In genomic region chr10:34696423-34696822, GRCh38 we compare ENCODE assay signal across 12 cellular contexts.
A peak's percentile ranks its signal among the peaks of the same experiment; 100 is the strongest.
DNase-seq lines count a peak whose midpoint lies in the region; ATAC-seq and TF ChIP-seq lines count a peak whose summit lies in the region.
"Had no signal": no experiment of that assay in that cellular context is flagged by ENCODE, and none has a peak within 500 bp of the region (broad histone marks: within the 10 kb centered on the region; RNA-seq: fewer than 3 reads in every experiment).

No MANE protein-coding gene starts in this region.

- TF ChIP-seq POLR2A in NB4 (IDR thresholded peaks at IDR 0.05; ENCODE audit: extremely low read depth, insufficient read length) = no peak
- TF ChIP-seq POLR2A in esophagus squamous epithelium (IDR thresholded peaks at IDR 0.05) = no peak

- H3K4me3 ChIP-seq in NB4 (ENCODE audit: low read depth, low read length) (no peak overlapping the region), esophagus squamous epithelium (no peak overlapping the region), WERI-Rb-1 (ENCODE audit: low read depth, low read length) (no peak overlapping the region)
- H3K4me3 ChIP-seq: SJSA1, thoracic aorta had no signal

- intact Hi-C loops in esophagus squamous epithelium (cut with DNase I) = no loop called here

- no peaks in the 10 kb centered on the region for H3K9me3 ChIP-seq in esophagus squamous epithelium
- no peaks in the 10 kb centered on the region for H3K9me3 ChIP-seq in WERI-Rb-1 (ENCODE audit: severe bottlenecking)
- H3K9me3 ChIP-seq: SJSA1, thoracic aorta had no signal

- peaks cover 0 to 62% (median 21%) of the 10 kb centered on the region in 3 donors for H3K4me1 ChIP-seq in esophagus squamous epithelium

- H3K27ac ChIP-seq in esophagus squamous epithelium (peak overlapping the region in 3 of 4 donors; percentile 27 to 47 (median 36)), WERI-Rb-1 (no peak overlapping the region)
- H3K27ac ChIP-seq: SJSA1, thoracic aorta had no signal

- TF ChIP-seq CTCF in NB4 (IDR thresholded peaks at IDR 0.05; ENCODE audit: low read depth, low read length) = no peak
- TF ChIP-seq CTCF in esophagus squamous epithelium (IDR thresholded peaks at IDR 0.05) = no peak
- TF ChIP-seq CTCF in WERI-Rb-1 (IDR thresholded peaks at IDR 0.05; ENCODE audit: low read depth, low read length) = no peak

- peaks cover 0 to 31% (median 0%) of the 10 kb centered on the region in 3 donors for H3K36me3 ChIP-seq in esophagus squamous epithelium
- no peaks in the 10 kb centered on the region; the same call in 1 of the 2 replicates for H3K36me3 ChIP-seq in WERI-Rb-1
- H3K36me3 ChIP-seq: thoracic aorta had no signal

- H3K27me3 ChIP-seq in esophagus squamous epithelium = no peaks in the 10 kb centered on the region
- no peaks in the 10 kb centered on the region for H3K27me3 ChIP-seq in WERI-Rb-1 (ENCODE audit: insufficient read depth, low read depth, severe bottlenecking)
- H3K27me3 ChIP-seq: SJSA1 had no signal

- 20 to 28% methylated on average over 2 of the region's 2 CpGs for WGBS in esophagus squamous epithelium, 2 donors

- peak; percentile 10 for DNase-seq in NB4 (ENCODE audit: low read depth)
- DNase-seq in esophagus squamous epithelium (lab: John Stamatoyannopoulos, UW) = no peak
- peak; percentile 90 for DNase-seq in renal cortical epithelial cell (ENCODE audit: low read depth)
- no peak for DNase-seq in NCI-H774 (lab: John Stamatoyannopoulos, UW)
- no peak for DNase-seq in WERI-Rb-1
- DNase-seq: activated CD4-positive, alpha-beta T cell treated with anti-CD3 and anti-CD28 coated beads, Interleukin-2, amount 10 ng/mL, durations not matched to agents 7 days and 5 days; hippocampal formation; stimulated activated CD4-positive, alpha-beta T cell treated with anti-CD3 and anti-CD28 coated beads, Interleukin-2, amount 100 ng/mL, for 24 hours had no signal

- ATAC-seq in GM18868 (IDR thresholded peaks at IDR 0.05; ENCODE audit: unreplicated experiment) (peak; percentile 70), HG03139 (IDR thresholded peaks at IDR 0.05; ENCODE audit: unreplicated experiment) (no peak)

Comparison
In these comparisons a context has a peak if more than half of its experiments do, and no peak if none do; other contexts are left out.
1. DNase-seq: peak in NB4 (single experiment) and renal cortical epithelial cell (single experiment); none in esophagus squamous epithelium (single experiment), NCI-H774 (single experiment) and WERI-Rb-1 (single experiment).